ENCODE assay signal across 10 cellular contexts in the genomic region with DNA sequence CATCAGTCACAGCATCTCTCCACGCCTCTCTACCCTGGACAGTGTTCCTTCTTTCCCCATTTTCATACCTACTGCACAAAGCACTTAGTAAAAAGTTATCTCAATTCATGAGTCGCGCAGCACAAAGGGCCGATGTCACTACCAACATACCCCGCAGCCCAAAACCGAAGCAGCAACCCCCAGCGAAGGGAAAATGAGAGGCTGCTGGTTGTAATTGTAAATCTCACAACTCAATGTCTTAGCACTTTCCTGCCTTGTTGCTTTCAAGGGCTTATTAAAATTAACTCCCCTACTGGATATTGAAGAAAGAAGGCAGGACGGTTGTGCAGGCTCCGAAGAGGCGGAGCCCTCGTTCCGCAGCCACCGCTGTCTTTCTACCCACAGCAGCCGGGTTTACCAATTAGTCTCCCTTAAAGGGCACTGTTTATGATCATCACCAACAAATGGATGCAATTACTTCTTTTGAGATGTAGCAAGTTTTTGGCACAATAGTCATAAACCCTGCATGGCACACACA. TPM values are rescaled to one million over a fixed set of nuclear protein-coding genes. Genes with fewer than 3 reads are reported as not detected.
DNase-seq lines count a peak whose midpoint lies in the region; FAIRE-seq and TF ChIP-seq lines count a peak whose summit lies in the region.
"Had no signal": no experiment of that assay in that cellular context is flagged by ENCODE, and none has a peak within 500 bp of the region (broad histone marks: within the 10 kb centered on the region; RNA-seq: fewer than 3 reads in every experiment).

No MANE protein-coding gene starts in this region.

- DNase-seq in AG08395 (ENCODE audit: low spot score) (peak; percentile 65), SK-N-SH (peak; percentile 79), fibroblast of peridontal ligament (ENCODE audit: extremely low read depth) (peak; percentile 11), H54 (ENCODE audit: insufficient read length, low spot score) (no peak), NCI-H1105 (lab: John Stamatoyannopoulos, UW) (no peak)
- no peak for DNase-seq in stimulated activated CD4-positive, alpha-beta T cell treated with anti-CD3 and anti-CD28 coated beads, Interleukin-1b, Interleukin-23, amount 100 ng/mL, for 48 hours
- no peak for DNase-seq in activated CD4-positive, alpha-beta memory T cell treated with anti-CD3 and anti-CD28 coated beads, Interleukin-2, amount 10 ng/mL, durations not matched to agents 7 days and 5 days

- TF ChIP-seq POLR2A in H54 (IDR thresholded peaks at IDR 0.05; ENCODE audit: low read depth, low read length), result no peak

- H3K79me2 ChIP-seq in SK-N-SH (ENCODE audit: insufficient read depth), result peaks cover 84% of the 10 kb centered on the region

- H4K20me1 ChIP-seq in SK-N-SH (ENCODE audit: insufficient read depth), result peaks cover 23% of the 10 kb centered on the region

- H3K27me3 Mint-ChIP-seq in activated CD4-positive, alpha-beta memory T cell treated with anti-CD3 and anti-CD28 coated beads, Interleukin-2, amount 10 ng/mL, durations not matched to agents 7 days and 5 days, result peaks cover 13% of the 10 kb centered on the region

- no peak overlapping the region for H3K4me3 Mint-ChIP-seq in activated CD4-positive, alpha-beta memory T cell treated with anti-CD3 and anti-CD28 coated beads, Interleukin-2, amount 10 ng/mL, durations not matched to agents 7 days and 5 days
- H3K4me3 Mint-ChIP-seq: activated naive CD4-positive, alpha-beta T cell treated with anti-CD3 and anti-CD28 coated beads, Interleukin-2, amount 50 U/mL, for 24 hours; B cell had no signal

- no peaks in the 10 kb centered on the region for H3K4me1 Mint-ChIP-seq in activated CD4-positive, alpha-beta memory T cell treated with anti-CD3 and anti-CD28 coated beads, Interleukin-2, amount 10 ng/mL, durations not matched to agents 7 days and 5 days
- H3K4me1 Mint-ChIP-seq: activated naive CD4-positive, alpha-beta T cell treated with anti-CD3 and anti-CD28 coated beads, Interleukin-2, amount 50 U/mL, for 24 hours; B cell had no signal

- TF ChIP-seq CTCF in SK-N-SH (IDR thresholded peaks at IDR 0.05), result no peak

- no peak for FAIRE-seq in H54 (lab: Jason Lieb, UNC)

- H3K27me3 ChIP-seq in SK-N-SH (ENCODE audit: insufficient read depth), result no peaks in the 10 kb centered on the region
- H3K27me3 ChIP-seq in rectal smooth muscle tissue (ENCODE audit: control insufficient read depth, insufficient read depth, low read length), result no peaks in the 10 kb centered on the region

- H3K27ac ChIP-seq in SK-N-SH (ENCODE audit: low read depth in 2 of 2, low read length in 1 of 2) (peak overlapping the region; percentile 89 to 90), rectal smooth muscle tissue (ENCODE audit: low read depth, low read length) (peak overlapping the region; percentile 89)

- CTCF ChIA-PET in SK-N-SH (lab: Yijun Ruan, JAX), result no interaction called here
- CTCF ChIA-PET in activated CD4-positive, alpha-beta memory T cell treated with anti-CD3 and anti-CD28 coated beads, Interleukin-2, amount 10 ng/mL, durations not matched to agents 7 days and 5 days (lab: Charles Lee), result no interaction called here

- H3K9me3 ChIP-seq in SK-N-SH, result no peaks in the 10 kb centered on the region

- 34% methylated on average over 14 of the region's 14 CpGs for WGBS in SK-N-SH (ENCODE audit: low lambda C conversion rate)

- POLR2A ChIA-PET in SK-N-SH (lab: Yijun Ruan, JAX), result no interaction called here
- POLR2A ChIA-PET in activated CD4-positive, alpha-beta memory T cell treated with anti-CD3 and anti-CD28 coated beads, Interleukin-2, amount 10 ng/mL, durations not matched to agents 7 days and 5 days (lab: Charles Lee), result no interaction called here

- no peaks in the 10 kb centered on the region for H3K36me3 Mint-ChIP-seq in activated CD4-positive, alpha-beta memory T cell treated with anti-CD3 and anti-CD28 coated beads, Interleukin-2, amount 10 ng/mL, durations not matched to agents 7 days and 5 days (ENCODE audit: low read depth)
- H3K36me3 Mint-ChIP-seq: activated naive CD4-positive, alpha-beta T cell treated with anti-CD3 and anti-CD28 coated beads, Interleukin-2, amount 50 U/mL, for 24 hours had no signal

- peak overlapping the region; percentile 78 for H3K4me2 ChIP-seq in SK-N-SH

- H3K4me3 ChIP-seq in SK-N-SH (ENCODE audit: low read depth in 2 of 2, low read length in 1 of 2), result peak overlapping the region; percentile 64 to 69
- H3K4me3 ChIP-seq in rectal smooth muscle tissue (ENCODE audit: low read length), result peak overlapping the region; percentile 38

- H3K9me2 ChIP-seq in SK-N-SH, result no peaks in the 10 kb centered on the region

- H3K27ac Mint-ChIP-seq in activated CD4-positive, alpha-beta memory T cell treated with anti-CD3 and anti-CD28 coated beads, Interleukin-2, amount 10 ng/mL, durations not matched to agents 7 days and 5 days, result no peak overlapping the region
- H3K27ac Mint-ChIP-seq: activated naive CD4-positive, alpha-beta T cell treated with anti-CD3 and anti-CD28 coated beads, Interleukin-2, amount 50 U/mL, for 24 hours; B cell had no signal

- H3K9ac ChIP-seq in SK-N-SH (peak overlapping the region; percentile 69), rectal smooth muscle tissue (ENCODE audit: low read length) (no peak overlapping the region)

- TF ChIP-seq RAD21 in SK-N-SH (IDR thresholded peaks at IDR 0.05; ENCODE audit: low read length), result no peak; the same call in 1 of the 2 replicates

- H3K9me3 Mint-ChIP-seq in activated CD4-positive, alpha-beta memory T cell treated with anti-CD3 and anti-CD28 coated beads, Interleukin-2, amount 10 ng/mL, durations not matched to agents 7 days and 5 days, result no peaks in the 10 kb centered on the region
- H3K9me3 Mint-ChIP-seq: activated naive CD4-positive, alpha-beta T cell treated with anti-CD3 and anti-CD28 coated beads, Interleukin-2, amount 50 U/mL, for 24 hours had no signal

- H3F3A ChIP-seq in SK-N-SH (replicated peaks; ENCODE audit: insufficient read depth), result peaks cover 27% of the 10 kb centered on the region

- H3K36me3 ChIP-seq in SK-N-SH (replicated peaks in 1 of 2; ENCODE audit: control insufficient read depth in 1 of 2, insufficient read depth in 2 of 2, low read length in 1 of 2) (no peaks in the 10 kb centered on the region), rectal smooth muscle tissue (ENCODE audit: control insufficient read depth, insufficient read depth, low read length) (no peaks in the 10 kb centered on the region)

- peak overlapping the region; percentile 41 for H2AFZ ChIP-seq in SK-N-SH (ENCODE audit: low read depth)

- TF ChIP-seq EP300 in SK-N-SH (IDR thresholded peaks at IDR 0.05; ENCODE audit: borderline replicate concordance in 1 of 2, low read depth in 1 of 2, low read length in 1 of 2), result 0 out of 4 replicates have a peak, but pooled peaks of 1 of the 2 experiments have one; percentile 4

- H3K4me1 ChIP-seq in SK-N-SH (ENCODE audit: control insufficient read depth in 1 of 2, insufficient read depth in 2 of 2, low read depth in 1 of 2, low read length in 1 of 2) (peaks cover 0 to 13% of the 10 kb centered on the region in 2 experiments; a peak in 1 of 4 replicates), rectal smooth muscle tissue (ENCODE audit: control insufficient read depth, insufficient read depth, low read length) (peaks cover 43% of the 10 kb centered on the region)

TF ChIP-seq in SK-N-SH, 30 proteins besides CTCF, POLR2A, EP300 and RAD21:
- TF ChIP-seq MXI1 (IDR thresholded peaks at IDR 0.05; ENCODE audit: low read depth, low read length) (0 out of 2 replicates have a peak, but pooled peaks have one; percentile 15), NRF1 (IDR thresholded peaks at IDR 0.05; ENCODE audit: low read depth, low read length) (no peak), CHD2 (IDR thresholded peaks at IDR 0.05; ENCODE audit: low read length, partially characterized antibody) (peak; percentile 10), FOXJ3 (CRISPR knock-in tag; IDR thresholded peaks at IDR 0.05) (no peak)
- TF ChIP-seq, protein P1, sequence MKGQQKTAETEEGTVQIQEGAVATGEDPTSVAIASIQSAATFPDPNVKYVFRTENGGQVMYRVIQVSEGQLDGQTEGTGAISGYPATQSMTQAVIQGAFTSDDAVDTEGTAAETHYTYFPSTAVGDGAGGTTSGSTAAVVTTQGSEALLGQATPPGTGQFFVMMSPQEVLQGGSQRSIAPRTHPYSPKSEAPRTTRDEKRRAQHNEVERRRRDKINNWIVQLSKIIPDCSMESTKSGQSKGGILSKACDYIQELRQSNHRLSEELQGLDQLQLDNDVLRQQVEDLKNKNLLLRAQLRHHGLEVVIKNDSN (IDR thresholded peaks at IDR 0.05; ENCODE audit: borderline replicate concordance, low read depth), result no peak

RNA-seq across cellular contexts. Expression of a gene that starts 6.5 kb away (rescaled TPM):
- polyA plus RNA-seq in SK-N-SH (2012; rRNA removed), result 6.2 and 8.7 TPM in 2 replicates
- 7.2 and 8.9 TPM in 2 replicates for polyA plus RNA-seq in SK-N-SH (2012; cell fraction: cytosol; rRNA removed)
- polyA plus RNA-seq in SK-N-SH (2012; cell fraction: nucleus; rRNA removed), result 14.0 and 14.5 TPM in 2 replicates
- under 1 TPM; 0.70 to 0.76 TPM for total RNA-seq in activated CD4-positive, alpha-beta memory T cell treated with anti-CD3 and anti-CD28 coated beads, Interleukin-2, amount 10 ng/mL, durations not matched to agents 7 days and 5 days

Comparison
In these comparisons a context has a peak if more than half of its experiments do, and no peak if none do; other contexts are left out.
1. DNase-seq: peak in AG08395 (single experiment), SK-N-SH (single experiment) and fibroblast of peridontal ligament (single experiment); none in H54 (single experiment), stimulated activated CD4-positive, alpha-beta T cell treated with anti-CD3 and anti-CD28 coated beads, Interleukin-1b, Interleukin-23, amount 100 ng/mL, for 48 hours (single experiment), activated CD4-positive, alpha-beta memory T cell treated with anti-CD3 and anti-CD28 coated beads, Interleukin-2, amount 10 ng/mL, durations not matched to agents 7 days and 5 days (single experiment) and NCI-H1105 (single experiment).